Comparison of ENCODE assay signal across 8 cellular contexts in genomic region chrX:3550871-3551270, GRCh38.
"Had no signal": no experiment of that assay in that cellular context is flagged by ENCODE, and none has a peak within 500 bp of the region (broad histone marks: within the 10 kb centered on the region; RNA-seq: fewer than 3 reads in every experiment).

No MANE protein-coding gene starts in this region.

- DNase-seq: GOT3, H7 had no signal

- H3K36me3 ChIP-seq: HAP-1 had no signal

- H3K9ac ChIP-seq: GM23248, KMS-11 had no signal

- H2AFZ ChIP-seq: GM23248 had no signal

- H3K9me3 ChIP-seq: HAP-1 had no signal

- H3K4me2 ChIP-seq: KMS-11 had no signal

- ATAC-seq: HCT116, HepG2 had no signal

- FAIRE-seq: HepG2 had no signal

- H3K4me3 ChIP-seq: GM23248, HAP-1 had no signal

- H3K27ac ChIP-seq: GM23248, HL-60, KMS-11 had no signal
